Comparison of ENCODE assay signal across 22 cellular contexts in the genomic region with DNA sequence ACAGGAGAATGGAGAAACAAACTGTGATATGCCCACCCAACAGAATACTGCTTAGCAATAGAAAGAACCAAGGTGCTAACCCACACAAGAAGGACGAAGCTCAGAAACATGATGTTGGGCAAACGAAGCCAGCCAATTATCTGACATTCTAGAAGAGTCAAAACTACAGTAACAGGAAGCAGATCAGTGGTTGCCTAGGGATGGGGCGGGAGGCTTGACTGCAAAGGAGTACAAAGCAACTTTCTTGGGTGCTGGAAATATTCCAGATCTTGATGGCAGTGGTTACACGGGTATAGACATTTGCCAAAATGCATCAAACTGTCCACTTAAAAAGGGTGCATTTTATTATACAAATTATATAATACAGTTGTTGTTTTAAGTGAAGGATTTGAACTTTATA. TPM values are rescaled to one million over a fixed set of nuclear protein-coding genes. Genes with fewer than 3 reads are reported as not detected.
"Had no signal": no experiment of that assay in that cellular context is flagged by ENCODE, and none has a peak within 500 bp of the region (broad histone marks: within the 10 kb centered on the region; RNA-seq: fewer than 3 reads in every experiment).

No MANE protein-coding gene starts in this region.

- H3K4me3 Mint-ChIP-seq: activated B cell treated with CpG ODN at 0.5 μM for 24 hours; activated CD4-positive, alpha-beta T cell treated with anti-CD3 and anti-CD28 coated beads for 36 hours; activated naive CD8-positive, alpha-beta T cell treated with anti-CD3 and anti-CD28 coated beads for 36 hours; activated T-cell treated with anti-CD3 and anti-CD28 coated beads, Interleukin-2, amount 50 U/mL, for 4 hours; natural killer cell; stimulated activated naive B cell treated with anti-CD40 and anti-IgM and Interleukin-4, amounts not matched to agents 10 μg/mL and 1 μg/mL and 100 μg/mL, for 72 hours had no signal

- H3K4me3 ChIP-seq: sigmoid colon, smooth muscle cell, transverse colon had no signal

- H3K27ac ChIP-seq: sigmoid colon, transverse colon had no signal

- ATAC-seq: activated CD4-positive, alpha-beta T cell treated with anti-CD3 and anti-CD28 coated beads for 36 hours; activated T-cell treated with anti-CD3 and anti-CD28 coated beads, Interleukin-2, amount 50 U/mL, for 4 hours; esophagus mucosa; left ventricle myocardium superior; natural killer cell; stimulated activated naive B cell treated with anti-CD40 and anti-IgM and Interleukin-4, amounts not matched to agents 10 μg/mL and 1 μg/mL and 100 μg/mL, for 72 hours had no signal

- H3K4me1 ChIP-seq: transverse colon had no signal

- H3K36me3 ChIP-seq: sigmoid colon, transverse colon had no signal

- H3K27me3 Mint-ChIP-seq: activated B cell treated with CpG ODN at 0.5 μM for 24 hours; activated naive CD8-positive, alpha-beta T cell treated with anti-CD3 and anti-CD28 coated beads for 36 hours; stimulated activated naive B cell treated with anti-CD40 and anti-IgM and Interleukin-4, amounts not matched to agents 10 μg/mL and 1 μg/mL and 100 μg/mL, for 72 hours had no signal

- H3K27ac Mint-ChIP-seq: activated B cell treated with CpG ODN at 0.5 μM for 24 hours; activated CD4-positive, alpha-beta T cell treated with anti-CD3 and anti-CD28 coated beads for 36 hours; activated naive CD8-positive, alpha-beta T cell treated with anti-CD3 and anti-CD28 coated beads for 36 hours; activated T-helper 2 cell treated with anti-CD3 and anti-CD28 coated beads, Interferon-gamma antibody, Interleukin-2, Interleukin-4, amounts not matched to agents 10 μg/mL and 5 μg/mL and 100 μg/mL, durations not matched to agents 14 hours and 24 hours and 36 hours; natural killer cell; progenitor cell of endocrine pancreas; stimulated activated naive B cell treated with anti-CD40 and anti-IgM and Interleukin-4, amounts not matched to agents 10 μg/mL and 1 μg/mL and 100 μg/mL, for 72 hours had no signal

- H3K27me3 ChIP-seq: sigmoid colon, transverse colon had no signal

- H3K4me2 ChIP-seq: smooth muscle cell had no signal

- H3K36me3 Mint-ChIP-seq: activated naive CD8-positive, alpha-beta T cell treated with anti-CD3 and anti-CD28 coated beads for 36 hours; stimulated activated naive B cell treated with anti-CD40 and anti-IgM and Interleukin-4, amounts not matched to agents 10 μg/mL and 1 μg/mL and 100 μg/mL, for 72 hours had no signal

- DNase-seq: activated B cell treated with CpG ODN at 0.5 μM for 24 hours; activated CD4-positive, alpha-beta T cell treated with anti-CD3 and anti-CD28 coated beads for 36 hours; activated CD4-positive, alpha-beta T cell treated with anti-CD3 and anti-CD28 coated beads, Interleukin-2, amount 50 U/mL, for 4 hours; activated CD8-positive, alpha-beta memory T cell treated with anti-CD3 and anti-CD28 coated beads for 24 hours; activated CD8-positive, alpha-beta memory T cell treated with anti-CD3 and anti-CD28 coated beads, Interleukin-2, amount 50 U/mL, for 48 hours; activated naive CD4-positive, alpha-beta T cell treated with Interleukin-2 at 50 U/mL for 16 hours; activated naive CD8-positive, alpha-beta T cell treated with anti-CD3 and anti-CD28 coated beads for 36 hours; activated T-cell treated with anti-CD3 and anti-CD28 coated beads, Interleukin-2, amount 50 U/mL, for 4 hours; central memory CD4-positive, alpha-beta T cell; effector memory CD4-positive, alpha-beta T cell; left ventricle myocardium superior; midbrain; natural killer cell; retina; sigmoid colon; stimulated activated CD4-positive, alpha-beta T cell treated with anti-CD3 and anti-CD28 coated beads, Interleukin-15, amount 100 ng/mL, for 24 hours; stimulated activated naive B cell treated with anti-CD40 and anti-IgM and Interleukin-4, amounts not matched to agents 10 μg/mL and 1 μg/mL and 100 μg/mL, for 72 hours; transverse colon had no signal

- H3K4me1 Mint-ChIP-seq: activated B cell treated with CpG ODN at 0.5 μM for 24 hours; natural killer cell; stimulated activated naive B cell treated with anti-CD40 and anti-IgM and Interleukin-4, amounts not matched to agents 10 μg/mL and 1 μg/mL and 100 μg/mL, for 72 hours had no signal

RNA-seq across cellular contexts. Expression of a gene that starts 41.1 kb away (rescaled TPM):
- total RNA-seq: activated B cell treated with CpG ODN at 0.5 μM for 24 hours; activated naive CD8-positive, alpha-beta T cell treated with anti-CD3 and anti-CD28 coated beads for 36 hours had no signal
